Comparison of ENCODE assay signal across 2 cellular contexts in genomic region chr2:160506371-160507045, GRCh38.
A peak's percentile ranks its signal among the peaks of the same experiment; 100 is the strongest.
TF ChIP-seq lines count a peak whose summit lies in the region.

No MANE protein-coding gene starts in this region.

TF ChIP-seq in HepG2, 621 proteins besides CTCF, POLR2A, EP300 and RAD21 (continued from another document and continues in another):
- no peak for TF ChIP-seq TSC22D2 (CRISPR knock-in tag; IDR thresholded peaks at IDR 0.05; ENCODE audit: borderline replicate concordance)
- 0 out of 2 replicates have a peak, but pooled peaks have one; percentile 24 for TF ChIP-seq PAXIP1 (CRISPR knock-in tag; conservative IDR thresholded peaks at IDR 0.05)
- no peak for TF ChIP-seq ZSCAN9 (CRISPR knock-in tag; IDR thresholded peaks at IDR 0.05; ENCODE audit: borderline replicate concordance)
- no peak for TF ChIP-seq SRSF4 (IDR thresholded peaks at IDR 0.05; ENCODE audit: low read depth, low read length, poor library complexity, severe bottlenecking)
- no peak for TF ChIP-seq TERF1 (CRISPR knock-in tag; IDR thresholded peaks at IDR 0.05)
- 0 out of 2 replicates have a peak, but pooled peaks have one; percentile 23 for TF ChIP-seq GATAD2A (CRISPR knock-in tag; IDR thresholded peaks at IDR 0.05)
- no peak for TF ChIP-seq HNF1A (IDR thresholded peaks at IDR 0.05; ENCODE audit: low read depth)
- TF ChIP-seq HNF1A (CRISPR knock-in tag; IDR thresholded peaks at IDR 0.05; ENCODE audit: borderline replicate concordance), result no peak
- 0 out of 2 replicates have a peak, but pooled peaks have one; percentile 28 for TF ChIP-seq HNF4G (IDR thresholded peaks at IDR 0.05; ENCODE audit: borderline replicate concordance, low read depth, low read length)
- no peak for TF ChIP-seq HNF4G (CRISPR knock-in tag; IDR thresholded peaks at IDR 0.05; ENCODE audit: borderline replicate concordance, low read depth)
- no peak for TF ChIP-seq MXD1 (CRISPR knock-in tag; IDR thresholded peaks at IDR 0.05)
- no peak for TF ChIP-seq HDAC6 (IDR thresholded peaks at IDR 0.05; ENCODE audit: low read depth, low read length)
- TF ChIP-seq ZFX (CRISPR knock-in tag; IDR thresholded peaks at IDR 0.05; ENCODE audit: low read depth), result peak; percentile 63
- TF ChIP-seq POGZ (CRISPR knock-in tag; IDR thresholded peaks at IDR 0.05), result peak; percentile 48; the same call in 1 of the 2 replicates
- no peak for TF ChIP-seq ZNF841 (CRISPR knock-in tag; IDR thresholded peaks at IDR 0.05; ENCODE audit: borderline replicate concordance)
- TF ChIP-seq ZBTB26 (CRISPR knock-in tag; IDR thresholded peaks at IDR 0.05; ENCODE audit: borderline replicate concordance), result no peak
- TF ChIP-seq ZKSCAN1 (IDR thresholded peaks at IDR 0.05; ENCODE audit: low read length), result no peak

TF ChIP-seq in SK-N-SH treated with all-trans-retinoic acid at 6 μM for 48 hours, 23 proteins besides CTCF, POLR2A, EP300 and RAD21:
- TF ChIP-seq POU6F1 (CRISPR knock-in tag; IDR thresholded peaks at IDR 0.05; ENCODE audit: borderline replicate concordance, low read depth) (no peak), ZC3H10 (CRISPR knock-in tag; IDR thresholded peaks at IDR 0.05) (no peak), ZNF565 (CRISPR knock-in tag; conservative IDR thresholded peaks at IDR 0.05; ENCODE audit: low read depth) (no peak), ZFP3 (CRISPR knock-in tag; IDR thresholded peaks at IDR 0.05) (no peak), TSHZ2 (CRISPR knock-in tag; IDR thresholded peaks at IDR 0.05) (0 out of 2 replicates have a peak, but pooled peaks have one; percentile 42), PPARA (CRISPR knock-in tag; IDR thresholded peaks at IDR 0.05; ENCODE audit: borderline replicate concordance) (no peak)
